In the genomic region with DNA sequence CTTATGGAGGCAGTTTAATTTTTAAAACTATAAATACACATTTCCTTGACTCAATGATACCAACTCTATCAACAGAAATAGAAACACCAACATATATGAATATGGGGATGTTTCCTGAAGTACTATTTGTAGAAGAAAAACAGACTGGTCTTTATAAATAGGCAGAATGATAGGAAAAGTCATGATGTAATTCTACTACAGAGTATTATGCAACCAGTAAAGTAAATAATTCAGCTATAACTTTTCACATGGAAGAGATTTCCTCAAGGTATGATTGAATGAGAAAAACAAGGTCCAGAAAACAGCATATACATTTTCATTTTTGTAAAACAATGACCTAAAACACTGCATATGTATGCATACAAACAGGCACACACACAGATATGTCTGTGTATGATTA, we compare ENCODE assay signal across 2 cellular contexts.
A peak's percentile ranks its signal among the peaks of the same experiment; 100 is the strongest.
TF ChIP-seq lines count a peak whose summit lies in the region.

No MANE protein-coding gene starts in this region.

TF ChIP-seq in liver, 16 proteins besides CTCF, POLR2A, EP300 and RAD21 (continued from another document):
- no peak for TF ChIP-seq HNF4G (IDR thresholded peaks at IDR 0.05)
- TF ChIP-seq, protein P1, sequence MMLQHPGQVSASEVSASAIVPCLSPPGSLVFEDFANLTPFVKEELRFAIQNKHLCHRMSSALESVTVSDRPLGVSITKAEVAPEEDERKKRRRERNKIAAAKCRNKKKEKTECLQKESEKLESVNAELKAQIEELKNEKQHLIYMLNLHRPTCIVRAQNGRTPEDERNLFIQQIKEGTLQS (IDR thresholded peaks at IDR 0.05) = peak; percentile 22
- TF ChIP-seq SP1 (IDR thresholded peaks at IDR 0.05) = no peak

TF ChIP-seq in HepG2, 621 proteins besides CTCF, POLR2A, EP300 and RAD21:
- no peak for TF ChIP-seq YEATS2 (CRISPR knock-in tag; IDR thresholded peaks at IDR 0.05; ENCODE audit: borderline replicate concordance)
- no peak for TF ChIP-seq ZNF12 (CRISPR knock-in tag; IDR thresholded peaks at IDR 0.05)
- TF ChIP-seq ZFP36L2 (CRISPR knock-in tag; IDR thresholded peaks at IDR 0.05) = no peak
- TF ChIP-seq ZNF484 (CRISPR knock-in tag; IDR thresholded peaks at IDR 0.05; ENCODE audit: borderline replicate concordance, low read depth) = no peak
- TF ChIP-seq, protein P2, sequence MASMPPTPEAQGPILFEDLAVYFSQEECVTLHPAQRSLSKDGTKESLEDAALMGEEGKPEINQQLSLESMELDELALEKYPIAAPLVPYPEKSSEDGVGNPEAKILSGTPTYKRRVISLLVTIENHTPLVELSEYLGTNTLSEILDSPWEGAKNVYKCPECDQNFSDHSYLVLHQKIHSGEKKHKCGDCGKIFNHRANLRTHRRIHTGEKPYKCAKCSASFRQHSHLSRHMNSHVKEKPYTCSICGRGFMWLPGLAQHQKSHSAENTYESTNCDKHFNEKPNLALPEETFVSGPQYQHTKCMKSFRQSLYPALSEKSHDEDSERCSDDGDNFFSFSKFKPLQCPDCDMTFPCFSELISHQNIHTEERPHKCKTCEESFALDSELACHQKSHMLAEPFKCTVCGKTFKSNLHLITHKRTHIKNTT (CRISPR knock-in tag; IDR thresholded peaks at IDR 0.05) = no peak
- no peak for TF ChIP-seq ZNF724P (CRISPR knock-in tag; IDR thresholded peaks at IDR 0.05; ENCODE audit: borderline replicate concordance)
- TF ChIP-seq MEIS1 (CRISPR knock-in tag; IDR thresholded peaks at IDR 0.05; ENCODE audit: borderline replicate concordance) = no peak
- TF ChIP-seq, protein P3, sequence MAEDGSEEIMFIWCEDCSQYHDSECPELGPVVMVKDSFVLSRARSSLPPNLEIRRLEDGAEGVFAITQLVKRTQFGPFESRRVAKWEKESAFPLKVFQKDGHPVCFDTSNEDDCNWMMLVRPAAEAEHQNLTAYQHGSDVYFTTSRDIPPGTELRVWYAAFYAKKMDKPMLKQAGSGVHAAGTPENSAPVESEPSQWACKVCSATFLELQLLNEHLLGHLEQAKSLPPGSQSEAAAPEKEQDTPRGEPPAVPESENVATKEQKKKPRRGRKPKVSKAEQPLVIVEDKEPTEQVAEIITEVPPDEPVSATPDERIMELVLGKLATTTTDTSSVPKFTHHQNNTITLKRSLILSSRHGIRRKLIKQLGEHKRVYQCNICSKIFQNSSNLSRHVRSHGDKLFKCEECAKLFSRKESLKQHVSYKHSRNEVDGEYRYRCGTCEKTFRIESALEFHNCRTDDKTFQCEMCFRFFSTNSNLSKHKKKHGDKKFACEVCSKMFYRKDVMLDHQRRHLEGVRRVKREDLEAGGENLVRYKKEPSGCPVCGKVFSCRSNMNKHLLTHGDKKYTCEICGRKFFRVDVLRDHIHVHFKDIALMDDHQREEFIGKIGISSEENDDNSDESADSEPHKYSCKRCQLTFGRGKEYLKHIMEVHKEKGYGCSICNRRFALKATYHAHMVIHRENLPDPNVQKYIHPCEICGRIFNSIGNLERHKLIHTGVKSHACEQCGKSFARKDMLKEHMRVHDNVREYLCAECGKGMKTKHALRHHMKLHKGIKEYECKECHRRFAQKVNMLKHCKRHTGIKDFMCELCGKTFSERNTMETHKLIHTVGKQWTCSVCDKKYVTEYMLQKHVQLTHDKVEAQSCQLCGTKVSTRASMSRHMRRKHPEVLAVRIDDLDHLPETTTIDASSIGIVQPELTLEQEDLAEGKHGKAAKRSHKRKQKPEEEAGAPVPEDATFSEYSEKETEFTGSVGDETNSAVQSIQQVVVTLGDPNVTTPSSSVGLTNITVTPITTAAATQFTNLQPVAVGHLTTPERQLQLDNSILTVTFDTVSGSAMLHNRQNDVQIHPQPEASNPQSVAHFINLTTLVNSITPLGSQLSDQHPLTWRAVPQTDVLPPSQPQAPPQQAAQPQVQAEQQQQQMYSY (CRISPR knock-in tag; IDR thresholded peaks at IDR 0.05) = no peak
- TF ChIP-seq ISX (CRISPR knock-in tag; conservative IDR thresholded peaks at IDR 0.05) = no peak
- no peak for TF ChIP-seq FOXJ3 (CRISPR knock-in tag; IDR thresholded peaks at IDR 0.05; ENCODE audit: borderline replicate concordance)
- TF ChIP-seq, protein P4, sequence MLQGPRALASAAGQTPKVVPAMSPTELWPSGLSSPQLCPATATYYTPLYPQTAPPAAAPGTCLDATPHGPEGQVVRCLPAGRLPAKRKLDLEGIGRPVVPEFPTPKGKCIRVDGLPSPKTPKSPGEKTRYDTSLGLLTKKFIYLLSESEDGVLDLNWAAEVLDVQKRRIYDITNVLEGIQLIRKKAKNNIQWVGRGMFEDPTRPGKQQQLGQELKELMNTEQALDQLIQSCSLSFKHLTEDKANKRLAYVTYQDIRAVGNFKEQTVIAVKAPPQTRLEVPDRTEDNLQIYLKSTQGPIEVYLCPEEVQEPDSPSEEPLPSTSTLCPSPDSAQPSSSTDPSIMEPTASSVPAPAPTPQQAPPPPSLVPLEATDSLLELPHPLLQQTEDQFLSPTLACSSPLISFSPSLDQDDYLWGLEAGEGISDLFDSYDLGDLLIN (CRISPR knock-in tag; IDR thresholded peaks at IDR 0.05; ENCODE audit: borderline replicate concordance) = no peak
- no peak for TF ChIP-seq FOXK1 (CRISPR knock-in tag; IDR thresholded peaks at IDR 0.05; ENCODE audit: borderline replicate concordance, low read depth)
- TF ChIP-seq RAD51 (IDR thresholded peaks at IDR 0.05; ENCODE audit: borderline replicate concordance) = no peak
- no peak for TF ChIP-seq MYNN (CRISPR knock-in tag; IDR thresholded peaks at IDR 0.05; ENCODE audit: low read depth)
- TF ChIP-seq KLF12 (CRISPR knock-in tag; IDR thresholded peaks at IDR 0.05; ENCODE audit: borderline replicate concordance) = no peak
- TF ChIP-seq PRPF4 (IDR thresholded peaks at IDR 0.05; ENCODE audit: low read depth, low read length, poor library complexity, severe bottlenecking) = no peak
